In genomic region chr2:218322756-218323525, GRCh38 we compare ENCODE assay signal across 8 cellular contexts. TPM values are rescaled to one million over a fixed set of nuclear protein-coding genes. Genes with fewer than 3 reads are reported as not detected.
DNase-seq lines count a peak whose midpoint lies in the region; ATAC-seq, FAIRE-seq and TF ChIP-seq lines count a peak whose summit lies in the region.

No MANE protein-coding gene starts in this region.

- H3K9me3 Mint-ChIP-seq in T-helper 2 cell treated with Interferon-gamma antibody and Interleukin-4, amounts not matched to agents 5 μg/mL and 100 μg/mL, for 36 hours = no peaks in the 10 kb centered on the region

- H3K27ac Mint-ChIP-seq in T-helper 2 cell treated with Interferon-gamma antibody and Interleukin-4, amounts not matched to agents 5 μg/mL and 100 μg/mL, for 36 hours = no peak overlapping the region

- no peaks in the 10 kb centered on the region for H3K36me3 Mint-ChIP-seq in T-helper 2 cell treated with Interferon-gamma antibody and Interleukin-4, amounts not matched to agents 5 μg/mL and 100 μg/mL, for 36 hours (ENCODE audit: low read depth)

- intact Hi-C loops in gastrocnemius medialis (cut with DNase I; ENCODE audit: low total_unique reads) = no loop called here

- TF ChIP-seq POLR2A in GM12892 (IDR thresholded peaks at IDR 0.05; ENCODE audit: low read depth, low read length) = no peak
- peak in 1 of 2 donors; percentile 29 for TF ChIP-seq POLR2A in gastrocnemius medialis (IDR thresholded peaks at IDR 0.05)

- TF ChIP-seq CTCF in brain microvascular endothelial cell (IDR thresholded peaks at IDR 0.05; ENCODE audit: low read depth, low read length, missing control alignments) (no peak), gastrocnemius medialis (IDR thresholded peaks at IDR 0.05 in 4 of 5, conservative IDR thresholded peaks at IDR 0.05 in 1 of 5) (no peak)

- H3K27me3 Mint-ChIP-seq in T-helper 2 cell treated with Interferon-gamma antibody and Interleukin-4, amounts not matched to agents 5 μg/mL and 100 μg/mL, for 36 hours (ENCODE audit: low read depth) = peaks cover 32% of the 10 kb centered on the region

- in situ Hi-C loops in brain microvascular endothelial cell (cut with HindIII; ENCODE audit: low pct_ligation_motif_present, low sequenced_read_pairs) (no loop called here), gastrocnemius medialis (cut with MboI; ENCODE audit: low sequenced_read_pairs in 4 of 4) (loop anchor here in 1 of 4 donors (25.0 kb wide), 1 partner anchor 139 kb away; no protein-coding TSS in a partner anchor)

- peak overlapping the region; percentile 80 for H3K4me3 Mint-ChIP-seq in T-helper 2 cell treated with Interferon-gamma antibody and Interleukin-4, amounts not matched to agents 5 μg/mL and 100 μg/mL, for 36 hours

- DNase-seq in GM12892 (ENCODE audit: insufficient read length) (peak; percentile 85), NCI-H128 (lab: John Stamatoyannopoulos, UW; ENCODE audit: unreplicated experiment) (peak; percentile 25), brain microvascular endothelial cell (peak; percentile 87), gastrocnemius medialis (peak; percentile 28 to 30), GOT3 (lab: John Stamatoyannopoulos, UW) (no peak)
- peak; percentile 34 for DNase-seq in T-helper 2 cell treated with Interferon-gamma antibody and Interleukin-4, amounts not matched to agents 5 μg/mL and 100 μg/mL, for 36 hours (ENCODE audit: low spot score)

- peak overlapping the region; percentile 39 for H3K9ac ChIP-seq in iPS-18a (ENCODE audit: low read length)

- FAIRE-seq in GM12892 (lab: Jason Lieb, UNC) = peak; percentile 84

- ATAC-seq in HG02759 (IDR thresholded peaks at IDR 0.05; ENCODE audit: unreplicated experiment) (peak; percentile 87), gastrocnemius medialis (peak; percentile 68 to 70)

- H3K4me1 ChIP-seq in iPS-18a (ENCODE audit: control insufficient read depth, low read depth, low read length) (peaks cover 27% of the 10 kb centered on the region), gastrocnemius medialis (peaks cover 0 to 7% of the 10 kb centered on the region in 2 donors)

- H3K27me3 ChIP-seq in brain microvascular endothelial cell (replicated peaks) = no peaks in the 10 kb centered on the region
- no peaks in the 10 kb centered on the region for H3K27me3 ChIP-seq in iPS-18a (ENCODE audit: control insufficient read depth, insufficient read depth, low read length)
- H3K27me3 ChIP-seq in gastrocnemius medialis = no peaks in the 10 kb centered on the region

- H3K27ac ChIP-seq in brain microvascular endothelial cell = peak overlapping the region; percentile 61
- H3K27ac ChIP-seq in iPS-18a (ENCODE audit: low read length) = no peak overlapping the region
- H3K27ac ChIP-seq in gastrocnemius medialis = peak overlapping the region; percentile 44 to 69 (median 64)

- H3K36me3 ChIP-seq in brain microvascular endothelial cell (replicated peaks) (no peaks in the 10 kb centered on the region), iPS-18a (ENCODE audit: control insufficient read depth, low read depth, low read length) (no peaks in the 10 kb centered on the region), gastrocnemius medialis (no peaks in the 10 kb centered on the region)

- peaks cover 6% of the 10 kb centered on the region for H3K4me1 Mint-ChIP-seq in T-helper 2 cell treated with Interferon-gamma antibody and Interleukin-4, amounts not matched to agents 5 μg/mL and 100 μg/mL, for 36 hours (ENCODE audit: low read depth)

- H3K4me3 ChIP-seq in brain microvascular endothelial cell (ENCODE audit: low read depth, low read length) (peak overlapping the region; percentile 65), iPS-18a (ENCODE audit: low read length) (peak overlapping the region; percentile 82), gastrocnemius medialis (peak overlapping the region; percentile 62 to 79 (median 75))

- H3K9me3 ChIP-seq in iPS-18a (ENCODE audit: control insufficient read depth, low read depth, low read length) (no peaks in the 10 kb centered on the region), gastrocnemius medialis (no peaks in the 10 kb centered on the region)

RNA-seq across cellular contexts. Expression of gene TMBIM1, which starts 30.6 kb away (rescaled TPM):
- polyA plus RNA-seq in GM12892 (2012; ENCODE audit: missing spikeins) = 18.7 TPM
- 100 to 1,000 TPM; 142 to 296 (median 215) TPM for total RNA-seq in gastrocnemius medialis

RNA-seq across cellular contexts. Expression of gene CATIP, which starts 33.7 kb away (rescaled TPM):
- polyA plus RNA-seq in GM12892 (2012; ENCODE audit: missing spikeins) = not detected
- total RNA-seq in gastrocnemius medialis = not detected

RNA-seq across cellular contexts. Expression of gene PNKD, which starts 52.6 kb away (rescaled TPM):
- 41.8 TPM for polyA plus RNA-seq in GM12892 (2012; ENCODE audit: missing spikeins)
- total RNA-seq in gastrocnemius medialis = 10 to 100 TPM; 20.1 to 35.8 (median 31.9) TPM

RNA-seq across cellular contexts. Expression of gene AAMP, which starts 53.0 kb away (rescaled TPM):
- polyA plus RNA-seq in GM12892 (2012; ENCODE audit: missing spikeins) = 57.6 TPM
- 100 to 1,000 TPM in 1 of 4 donors, 10 to 100 TPM in 3; 87.1 to 134 (median 96.0) TPM for total RNA-seq in gastrocnemius medialis

RNA-seq across cellular contexts. Expression of gene SLC11A1, which starts 59.1 kb away (rescaled TPM):
- polyA plus RNA-seq in GM12892 (2012; ENCODE audit: missing spikeins) = 0.30 TPM
- total RNA-seq in gastrocnemius medialis = 1 to 10 TPM; 1.1 to 6.3 (median 4.5) TPM
